12 cellular contexts compared by ENCODE assay signal in the genomic region with DNA sequence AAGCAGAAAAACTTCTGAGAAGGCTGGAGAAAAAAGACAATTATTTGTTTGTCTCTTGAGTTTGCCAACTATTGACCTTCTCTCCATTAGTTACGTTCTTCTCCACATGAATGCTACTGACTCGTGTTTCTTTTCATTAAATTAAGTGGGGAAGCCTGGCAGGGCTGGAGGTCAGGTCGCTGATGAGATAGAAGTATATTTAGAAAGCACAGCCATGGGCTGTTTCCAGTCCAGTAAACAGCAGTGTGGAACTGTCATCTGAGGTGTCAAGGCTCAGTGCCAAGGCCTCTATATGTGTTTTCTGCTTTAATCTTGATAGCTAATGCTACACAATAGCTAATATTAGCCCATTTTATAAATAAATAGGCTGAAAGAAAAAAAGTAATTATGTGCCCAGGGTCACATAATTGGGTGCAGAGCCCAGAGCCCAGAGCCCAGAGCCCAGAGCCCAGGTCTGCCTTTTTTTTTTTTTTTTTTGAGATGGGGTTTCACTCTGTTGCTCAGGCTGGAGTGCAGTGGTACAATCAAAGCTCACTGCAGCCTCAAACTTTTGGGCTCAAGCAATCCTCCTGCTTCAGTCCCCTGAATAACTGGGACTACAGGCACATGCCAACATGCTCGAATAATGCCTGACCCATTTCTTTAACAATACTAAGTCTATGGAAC. TPM values are rescaled to one million over a fixed set of nuclear protein-coding genes. Genes with fewer than 3 reads are reported as not detected.
DNase-seq lines count a peak whose midpoint lies in the region; ATAC-seq and TF ChIP-seq lines count a peak whose summit lies in the region.
"Had no signal": no experiment of that assay in that cellular context is flagged by ENCODE, and none has a peak within 500 bp of the region (broad histone marks: within the 10 kb centered on the region; RNA-seq: fewer than 3 reads in every experiment).

No MANE protein-coding gene starts in this region.

- DNase-seq in GM23338 (ENCODE audit: low spot score), result no peak
- DNase-seq in NCI-H1694 treated with DMSO at 0.1 percent for 48 hours (lab: John Stamatoyannopoulos, UW), result peak; percentile 68
- DNase-seq in gastrocnemius medialis, result peak; percentile 16 to 30
- DNase-seq in stimulated activated CD4-positive, alpha-beta T cell treated with anti-CD3 and anti-CD28 coated beads, Interleukin-4, amount 100 ng/mL, for 24 hours, result no peak
- no peak for DNase-seq in activated CD4-positive, alpha-beta T cell treated with anti-CD3 and anti-CD28 coated beads, Interleukin-2, amount 50 U/mL, for 48 hours
- DNase-seq in DMS114 treated with DMSO at 0.1 percent for 48 hours (lab: John Stamatoyannopoulos, UW; ENCODE audit: unreplicated experiment), result no peak
- DNase-seq in mesenteric fat pad (ENCODE audit: low spot score), result no peak
- DNase-seq: activated CD4-positive, alpha-beta T cell treated with anti-CD3 and anti-CD28 coated beads for 4 hours; aorta; PC-3; stimulated activated CD4-positive, alpha-beta T cell treated with anti-CD3 and anti-CD28 coated beads, Interleukin-4, amount 100 ng/mL, for 4 hours had no signal

- H3K9me3 Mint-ChIP-seq in GM23338, result peaks cover 6% of the 10 kb centered on the region; the same call in 2 of the 3 replicates

- no peaks in the 10 kb centered on the region for H3K9me2 ChIP-seq in GM23338 (ENCODE audit: insufficient read depth)

- in situ Hi-C loops in gastrocnemius medialis (cut with MboI; ENCODE audit: low sequenced_read_pairs in 4 of 4), result loop anchor here in 1 of 4 donors (10.0 kb wide), 1 partner anchor 98 kb away; no protein-coding TSS in a partner anchor

- peak; percentile 52 for ATAC-seq in GM19035 (IDR thresholded peaks at IDR 0.05; ENCODE audit: unreplicated experiment)
- no peak for ATAC-seq in GM23338
- peak; percentile 88 to 94 for ATAC-seq in gastrocnemius medialis
- ATAC-seq: PC-3 had no signal

- TF ChIP-seq CTCF in GM23338 (conservative IDR thresholded peaks at IDR 0.05; ENCODE audit: low read depth in 2 of 2) (no peak), gastrocnemius medialis (IDR thresholded peaks at IDR 0.05 in 4 of 5, conservative IDR thresholded peaks at IDR 0.05 in 1 of 5) (no peak)

- TF ChIP-seq POLR2A in gastrocnemius medialis (IDR thresholded peaks at IDR 0.05), result no peak

- H3K4me1 Mint-ChIP-seq in GM23338, result peaks cover 20% of the 10 kb centered on the region

- H3K27me3 Mint-ChIP-seq in GM23338 (ENCODE audit: insufficient read depth, low read depth, poor library complexity), result peaks cover 6% of the 10 kb centered on the region

- no peaks in the 10 kb centered on the region for H4K20me1 ChIP-seq in GM23338 (replicated peaks; ENCODE audit: insufficient read depth)

- no peak overlapping the region for H3K4me2 ChIP-seq in GM23338

- no peak overlapping the region for H3K4me3 Mint-ChIP-seq in GM23338

- intact Hi-C loops in gastrocnemius medialis (cut with DNase I; ENCODE audit: low total_unique reads), result loop anchor here (5.0 kb wide), 1 partner anchor 35 kb away; no protein-coding TSS in a partner anchor

- no peaks in the 10 kb centered on the region for H3K79me2 ChIP-seq in GM23338 (replicated peaks; ENCODE audit: insufficient read depth)

- H3K4me3 ChIP-seq in GM23338 (no peak overlapping the region), gastrocnemius medialis (peak overlapping the region; percentile 1 to 33 (median 4))

- no peak overlapping the region for H3K27ac ChIP-seq in GM23338 (ENCODE audit: low read depth)
- H3K27ac ChIP-seq in gastrocnemius medialis, result peak overlapping the region; percentile 73 to 86 (median 80)

- H3K9me3 ChIP-seq in gastrocnemius medialis, result no peaks in the 10 kb centered on the region

- peaks cover 9% of the 10 kb centered on the region for H3K4me1 ChIP-seq in GM23338 (ENCODE audit: insufficient read depth)
- peaks cover 27 to 29% of the 10 kb centered on the region in 2 donors for H3K4me1 ChIP-seq in gastrocnemius medialis

- H3F3A ChIP-seq in GM23338 (replicated peaks; ENCODE audit: low read depth), result no peaks in the 10 kb centered on the region

- no peaks in the 10 kb centered on the region for H3K36me3 Mint-ChIP-seq in GM23338 (ENCODE audit: low read depth)

- no peaks in the 10 kb centered on the region for H3K36me3 ChIP-seq in GM23338 (ENCODE audit: insufficient read depth)
- no peaks in the 10 kb centered on the region for H3K36me3 ChIP-seq in gastrocnemius medialis

- no peaks in the 10 kb centered on the region for H3K27me3 ChIP-seq in GM23338 (ENCODE audit: insufficient read depth)
- H3K27me3 ChIP-seq in gastrocnemius medialis, result no peaks in the 10 kb centered on the region

- H3K27ac Mint-ChIP-seq in GM23338, result no peak overlapping the region

- peak overlapping the region; percentile 90; the same call in 1 of the 2 replicates for H2AFZ ChIP-seq in GM23338

TF ChIP-seq in GM23338, 12 proteins besides CTCF, POLR2A, EP300 and RAD21 (continues in another document):
- no peak for TF ChIP-seq EZH2phosphoT487 (IDR thresholded peaks at IDR 0.05; ENCODE audit: unreplicated experiment)
- no peak for TF ChIP-seq STAT1 (IDR thresholded peaks at IDR 0.05; ENCODE audit: unreplicated experiment)
- TF ChIP-seq POLR2AphosphoS5 (IDR thresholded peaks at IDR 0.05; ENCODE audit: low read depth), result no peak
- TF ChIP-seq NANOG (IDR thresholded peaks at IDR 0.05; ENCODE audit: borderline replicate concordance), result no peak
- TF ChIP-seq JUNB (IDR thresholded peaks at IDR 0.05; ENCODE audit: unreplicated experiment), result no peak
- TF ChIP-seq ZNF114 (CRISPR knock-in tag; IDR thresholded peaks at IDR 0.05), result no peak
- TF ChIP-seq EZH2 (IDR thresholded peaks at IDR 0.05; ENCODE audit: low read depth, unreplicated experiment), result no peak
- TF ChIP-seq, protein P1, sequence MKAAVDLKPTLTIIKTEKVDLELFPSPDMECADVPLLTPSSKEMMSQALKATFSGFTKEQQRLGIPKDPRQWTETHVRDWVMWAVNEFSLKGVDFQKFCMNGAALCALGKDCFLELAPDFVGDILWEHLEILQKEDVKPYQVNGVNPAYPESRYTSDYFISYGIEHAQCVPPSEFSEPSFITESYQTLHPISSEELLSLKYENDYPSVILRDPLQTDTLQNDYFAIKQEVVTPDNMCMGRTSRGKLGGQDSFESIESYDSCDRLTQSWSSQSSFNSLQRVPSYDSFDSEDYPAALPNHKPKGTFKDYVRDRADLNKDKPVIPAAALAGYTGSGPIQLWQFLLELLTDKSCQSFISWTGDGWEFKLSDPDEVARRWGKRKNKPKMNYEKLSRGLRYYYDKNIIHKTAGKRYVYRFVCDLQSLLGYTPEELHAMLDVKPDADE (IDR thresholded peaks at IDR 0.05), result no peak
- TF ChIP-seq, protein P2, sequence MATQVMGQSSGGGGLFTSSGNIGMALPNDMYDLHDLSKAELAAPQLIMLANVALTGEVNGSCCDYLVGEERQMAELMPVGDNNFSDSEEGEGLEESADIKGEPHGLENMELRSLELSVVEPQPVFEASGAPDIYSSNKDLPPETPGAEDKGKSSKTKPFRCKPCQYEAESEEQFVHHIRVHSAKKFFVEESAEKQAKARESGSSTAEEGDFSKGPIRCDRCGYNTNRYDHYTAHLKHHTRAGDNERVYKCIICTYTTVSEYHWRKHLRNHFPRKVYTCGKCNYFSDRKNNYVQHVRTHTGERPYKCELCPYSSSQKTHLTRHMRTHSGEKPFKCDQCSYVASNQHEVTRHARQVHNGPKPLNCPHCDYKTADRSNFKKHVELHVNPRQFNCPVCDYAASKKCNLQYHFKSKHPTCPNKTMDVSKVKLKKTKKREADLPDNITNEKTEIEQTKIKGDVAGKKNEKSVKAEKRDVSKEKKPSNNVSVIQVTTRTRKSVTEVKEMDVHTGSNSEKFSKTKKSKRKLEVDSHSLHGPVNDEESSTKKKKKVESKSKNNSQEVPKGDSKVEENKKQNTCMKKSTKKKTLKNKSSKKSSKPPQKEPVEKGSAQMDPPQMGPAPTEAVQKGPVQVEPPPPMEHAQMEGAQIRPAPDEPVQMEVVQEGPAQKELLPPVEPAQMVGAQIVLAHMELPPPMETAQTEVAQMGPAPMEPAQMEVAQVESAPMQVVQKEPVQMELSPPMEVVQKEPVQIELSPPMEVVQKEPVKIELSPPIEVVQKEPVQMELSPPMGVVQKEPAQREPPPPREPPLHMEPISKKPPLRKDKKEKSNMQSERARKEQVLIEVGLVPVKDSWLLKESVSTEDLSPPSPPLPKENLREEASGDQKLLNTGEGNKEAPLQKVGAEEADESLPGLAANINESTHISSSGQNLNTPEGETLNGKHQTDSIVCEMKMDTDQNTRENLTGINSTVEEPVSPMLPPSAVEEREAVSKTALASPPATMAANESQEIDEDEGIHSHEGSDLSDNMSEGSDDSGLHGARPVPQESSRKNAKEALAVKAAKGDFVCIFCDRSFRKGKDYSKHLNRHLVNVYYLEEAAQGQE (IDR thresholded peaks at IDR 0.05; ENCODE audit: unreplicated experiment), result no peak

RNA-seq across cellular contexts. Expression of gene MSGN1, which starts 6.3 kb away (rescaled TPM):
- not detected in 2 replicates for total RNA-seq in GM23338 (2014; rRNA removed; shearing (Covaris generic))
- polyA plus RNA-seq in GM23338 (2016; fragmentation: Nextera tagmentation; extraction: Ambion mirVana), result not detected in 2 replicates
- total RNA-seq in gastrocnemius medialis, result not detected
- total RNA-seq in mesenteric fat pad, result not detected
- total RNA-seq: aorta, PC-3 had no signal
- polyA plus RNA-seq: aorta had no signal

RNA-seq across cellular contexts. Expression of gene KCNS3, which starts 55.9 kb away (rescaled TPM):
- total RNA-seq in GM23338 (2014; rRNA removed; shearing (Covaris generic)), result 62.4 and 80.0 TPM in 2 replicates
- polyA plus RNA-seq in GM23338 (2016; fragmentation: Nextera tagmentation; extraction: Ambion mirVana), result 20.6 and 23.2 TPM in 2 replicates
- 100 to 1,000 TPM in 1 of 4 donors, 10 to 100 TPM in 3; 25.8 to 103 (median 65.6) TPM for total RNA-seq in gastrocnemius medialis
- total RNA-seq in mesenteric fat pad, result 1.1 TPM

Comparison
In these comparisons a context has a peak if more than half of its experiments do, and no peak if none do; other contexts are left out.
1. DNase-seq: peak in NCI-H1694 treated with DMSO at 0.1 percent for 48 hours (single experiment) and gastrocnemius medialis (2 of 2); none in GM23338 (single experiment), stimulated activated CD4-positive, alpha-beta T cell treated with anti-CD3 and anti-CD28 coated beads, Interleukin-4, amount 100 ng/mL, for 24 hours (single experiment), activated CD4-positive, alpha-beta T cell treated with anti-CD3 and anti-CD28 coated beads, Interleukin-2, amount 50 U/mL, for 48 hours (0 of 2), DMS114 treated with DMSO at 0.1 percent for 48 hours (single experiment) and mesenteric fat pad (single experiment).
2. RNA of gene KCNS3, which starts 55.9 kb away (total RNA-seq): 25.8 to 103 TPM in gastrocnemius medialis and 62.4 to 80.0 TPM in GM23338; 1.1 TPM in mesenteric fat pad (single experiment); every median in the first group is over 10 times any median in the second.